Comparison of ENCODE assay signal across 8 cellular contexts in the genomic region with DNA sequence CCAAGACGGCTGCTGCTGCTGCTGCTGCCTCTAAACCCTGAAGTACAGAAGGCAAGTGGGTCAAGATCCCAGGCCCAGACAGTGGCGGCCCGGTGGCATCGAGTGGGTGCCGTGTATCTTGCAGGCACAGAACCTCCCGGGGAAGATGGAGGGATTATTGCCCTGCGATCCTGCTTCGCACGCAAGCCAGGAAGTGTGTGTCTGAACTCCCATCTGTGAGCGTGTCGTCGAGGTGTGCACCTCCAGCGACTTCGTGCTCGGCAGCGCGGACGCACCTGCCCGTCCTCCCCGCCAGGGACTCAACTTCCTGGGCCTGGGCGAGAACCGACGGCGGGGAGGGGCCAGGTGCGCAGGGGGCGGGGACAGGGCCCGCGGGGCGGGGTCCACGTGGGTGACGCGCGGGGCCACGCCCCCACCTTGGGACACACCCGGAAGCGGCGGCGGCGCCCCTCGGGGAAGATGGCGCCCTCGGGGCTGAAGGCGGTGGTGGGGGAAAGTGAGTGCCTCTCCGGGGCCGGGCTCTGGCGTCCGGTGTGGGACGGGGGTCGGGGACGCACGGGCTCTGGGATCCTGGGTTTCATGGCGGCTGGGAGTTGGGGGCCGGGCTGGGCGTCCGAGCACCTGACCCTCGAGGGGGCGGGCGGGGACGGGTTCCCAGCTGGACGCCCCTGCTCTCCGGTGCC. TPM values are rescaled to one million over a fixed set of nuclear protein-coding genes. Genes with fewer than 3 reads are reported as not detected.
DNase-seq lines count a peak whose midpoint lies in the region; ATAC-seq and TF ChIP-seq lines count a peak whose summit lies in the region.

TSS of gene STXBP2 (plus strand) at position 420 of the 683 bp plus-strand sequence. CDS start at position 460, 40 bp downstream.

- intact Hi-C loops in CD14-positive monocyte (cut with micrococcal nuclease), result loop anchor here (5.0 to 10.0 kb wide), 3 partner anchors 40 to 268 kb away; partner anchors contain the start of genes MAP2K7 (in 1 of the 2), MCEMP1 (in 1 of the 2) and TRAPPC5 (in 1 of the 2)

- H3K27ac ChIP-seq in smooth muscle cell (ENCODE audit: low read depth), result no peak within 1 kb of the TSS

- H3K4me3 ChIP-seq in LNCaP clone FGC (ENCODE audit: low read depth, low read length) (peak within 1 kb of the TSS; percentile 94), smooth muscle cell (peak within 1 kb of the TSS; percentile 58)

- no peaks in the 10 kb centered on the region for H4K20me1 ChIP-seq in smooth muscle cell (ENCODE audit: low read depth)

- H2AFZ ChIP-seq in smooth muscle cell (ENCODE audit: low read depth), result no peak within 1 kb of the TSS

- no peaks in the 10 kb centered on the region for H3K4me1 ChIP-seq in smooth muscle cell (ENCODE audit: low read depth)

- peak; percentile 69 for ATAC-seq in GM19455 (IDR thresholded peaks at IDR 0.05; ENCODE audit: unreplicated experiment)
- ATAC-seq in activated naive CD8-positive, alpha-beta T cell treated with anti-CD3 and anti-CD28 coated beads, Interleukin-2, amount 10 ng/mL, durations not matched to agents 7 days and 5 days (ENCODE audit: low read depth), result peak; percentile 92

- no peaks in the 10 kb centered on the region for H3K9me3 Mint-ChIP-seq in CD14-positive monocyte
- H3K9me3 Mint-ChIP-seq in activated naive CD8-positive, alpha-beta T cell treated with anti-CD3 and anti-CD28 coated beads, Interleukin-2, amount 10 ng/mL, durations not matched to agents 7 days and 5 days, result no peaks in the 10 kb centered on the region

- H3K4me2 ChIP-seq in smooth muscle cell, result peak within 1 kb of the TSS; percentile 82

- H3K9me3 ChIP-seq in smooth muscle cell (replicated peaks; ENCODE audit: low read depth), result no peaks in the 10 kb centered on the region

- peak within 1 kb of the TSS; percentile 62 for H3K9ac ChIP-seq in smooth muscle cell (ENCODE audit: low read depth)

- no peaks in the 10 kb centered on the region for H3K36me3 ChIP-seq in smooth muscle cell (ENCODE audit: low read depth)

- H3F3A ChIP-seq in smooth muscle cell (ENCODE audit: low read depth), result no peaks in the 10 kb centered on the region

- peak within 1 kb of the TSS; percentile 89 to 92 for H3K4me3 Mint-ChIP-seq in CD14-positive monocyte
- H3K4me3 Mint-ChIP-seq in activated naive CD8-positive, alpha-beta T cell treated with anti-CD3 and anti-CD28 coated beads, Interleukin-2, amount 10 ng/mL, durations not matched to agents 7 days and 5 days, result peak within 1 kb of the TSS; percentile 86

- POLR2A ChIA-PET in activated naive CD8-positive, alpha-beta T cell treated with anti-CD3 and anti-CD28 coated beads, Interleukin-2, amount 10 ng/mL, durations not matched to agents 7 days and 5 days (lab: Charles Lee), result interaction anchor here (1.0 to 2.2 kb wide), 8 partner anchors 7 to 114 kb away, joined by 4 to 11 read pairs (median 6); partner anchors contain the start of genes MCOLN1, PET100 and TRAPPC5

- peak within 1 kb of the TSS; percentile 94 to 98 (median 95) for H3K27ac Mint-ChIP-seq in CD14-positive monocyte
- peak within 1 kb of the TSS; percentile 93 for H3K27ac Mint-ChIP-seq in activated naive CD8-positive, alpha-beta T cell treated with anti-CD3 and anti-CD28 coated beads, Interleukin-2, amount 10 ng/mL, durations not matched to agents 7 days and 5 days

- peaks cover 46% of the 10 kb centered on the region for H3K4me1 Mint-ChIP-seq in CD14-positive monocyte
- peaks cover 15% of the 10 kb centered on the region for H3K4me1 Mint-ChIP-seq in activated naive CD8-positive, alpha-beta T cell treated with anti-CD3 and anti-CD28 coated beads, Interleukin-2, amount 10 ng/mL, durations not matched to agents 7 days and 5 days

- H3K27me3 Mint-ChIP-seq in CD14-positive monocyte (ENCODE audit: low read depth in 3 of 3), result peaks cover 0 to 3% (median 2%) of the 10 kb centered on the region in 3 donors
- no peaks in the 10 kb centered on the region for H3K27me3 Mint-ChIP-seq in activated naive CD8-positive, alpha-beta T cell treated with anti-CD3 and anti-CD28 coated beads, Interleukin-2, amount 10 ng/mL, durations not matched to agents 7 days and 5 days

- no peaks in the 10 kb centered on the region for H3K79me2 ChIP-seq in smooth muscle cell (ENCODE audit: low read depth)

- 27% methylated on average over 24 of the region's 61 CpGs for whole genome bisulfite sequencing in smooth muscle cell (ENCODE audit: low lambda C conversion rate)

- H3K27me3 ChIP-seq in smooth muscle cell (ENCODE audit: low read depth), result peaks cover 30% of the 10 kb centered on the region

- H3K36me3 Mint-ChIP-seq in CD14-positive monocyte, result peaks cover 36 to 49% of the 10 kb centered on the region in 2 donors
- H3K36me3 Mint-ChIP-seq in activated naive CD8-positive, alpha-beta T cell treated with anti-CD3 and anti-CD28 coated beads, Interleukin-2, amount 10 ng/mL, durations not matched to agents 7 days and 5 days, result peaks cover 12% of the 10 kb centered on the region

- peak; percentile 84 for DNase-seq in CD14-positive monocyte (ENCODE audit: low spot score)
- DNase-seq in LNCaP clone FGC (ENCODE audit: low read depth), result peak; percentile 35
- peak; percentile 86 to 95 (median 92) for DNase-seq in T-helper 1 cell
- DNase-seq in activated naive CD8-positive, alpha-beta T cell treated with anti-CD3 and anti-CD28 coated beads, Interleukin-2, amount 10 ng/mL, durations not matched to agents 7 days and 5 days, result peak; percentile 97
- DNase-seq in hepatic stellate cell (ENCODE audit: low spot score), result peak; percentile 52
- no peak for DNase-seq in smooth muscle cell (lab: John Stamatoyannopoulos, UW; ENCODE audit: unreplicated experiment)
- DNase-seq in NCI-H1694 (lab: John Stamatoyannopoulos, UW), result no peak

- TF ChIP-seq CTCF in CD14-positive monocyte (IDR thresholded peaks at IDR 0.05) (no peak), LNCaP clone FGC (IDR thresholded peaks at IDR 0.05; ENCODE audit: control insufficient read depth, extremely low read depth, insufficient read depth) (no peak), smooth muscle cell (IDR thresholded peaks at IDR 0.05; ENCODE audit: borderline replicate concordance, insufficient read depth, poor library complexity, severe bottlenecking) (no peak)

RNA-seq across cellular contexts. Expression of gene STXBP2, which starts in this region (rescaled TPM):
- 100 to 1,000 TPM; 249 to 327 TPM for polyA plus RNA-seq in CD14-positive monocyte
- 100 to 1,000 TPM; 170 to 189 TPM for total RNA-seq in activated naive CD8-positive, alpha-beta T cell treated with anti-CD3 and anti-CD28 coated beads, Interleukin-2, amount 10 ng/mL, durations not matched to agents 7 days and 5 days
- total RNA-seq in smooth muscle cell, result 11.6 and 17.8 TPM in 2 replicates
- 32.7 and 67.2 TPM in 2 replicates for polyA plus RNA-seq in smooth muscle cell

Comparison
In these comparisons a context has a peak if more than half of its experiments do, and no peak if none do; other contexts are left out.
1. DNase-seq: peak in CD14-positive monocyte (single experiment), LNCaP clone FGC (single experiment), T-helper 1 cell (5 of 5), activated naive CD8-positive, alpha-beta T cell treated with anti-CD3 and anti-CD28 coated beads, Interleukin-2, amount 10 ng/mL, durations not matched to agents 7 days and 5 days (single experiment) and hepatic stellate cell (single experiment); none in smooth muscle cell (single experiment) and NCI-H1694 (single experiment).